ENCODE assay signal across 9 cellular contexts in genomic region chr6:15312500-15312899, GRCh38.
DNase-seq lines count a peak whose midpoint lies in the region; ATAC-seq and TF ChIP-seq lines count a peak whose summit lies in the region.
"Had no signal": no experiment of that assay in that cellular context is flagged by ENCODE, and none has a peak within 500 bp of the region (broad histone marks: within the 10 kb centered on the region; RNA-seq: fewer than 3 reads in every experiment).

No MANE protein-coding gene starts in this region.

- peak; percentile 40 for ATAC-seq in GM21447 (IDR thresholded peaks at IDR 0.05; ENCODE audit: unreplicated experiment)
- no peak for ATAC-seq in WTC11
- no peak for ATAC-seq in GM18519 (IDR thresholded peaks at IDR 0.05; ENCODE audit: low FRiP score, unreplicated experiment)

- POLR2A ChIA-PET in A673 (lab: Charles Lee; ENCODE audit: low non-redundant PET) (no interaction called here), WTC11 (lab: Charles Lee) (no interaction called here)

- peaks cover 57% of the 10 kb centered on the region for H3K4me1 ChIP-seq in A673 (ENCODE audit: insufficient read depth, low read length, poor library complexity, severe bottlenecking)
- peaks cover 4% of the 10 kb centered on the region for H3K4me1 ChIP-seq in endodermal cell (ENCODE audit: control insufficient read depth, insufficient read depth, low read length)
- no peaks in the 10 kb centered on the region for H3K4me1 ChIP-seq in MM.1S (ENCODE audit: low read length)

- intact Hi-C loops in A673 (cut with micrococcal nuclease; ENCODE audit: unreplicated experiment): no loop called here

- BruUV-seq in A673 (replicated peaks; lab: Mats Ljungman, UMichigan): no TSS peak

- H3K27ac ChIP-seq in A673 (ENCODE audit: low read depth, low read length, poor library complexity, severe bottlenecking) (no peak overlapping the region), endodermal cell (ENCODE audit: low read depth, low read length) (no peak overlapping the region), MM.1S (ENCODE audit: low read length) (no peak overlapping the region)
- H3K27ac ChIP-seq: C4-2B had no signal

- no peak overlapping the region for H2AFZ ChIP-seq in MM.1S (ENCODE audit: low read length)

- H3K4me1 Mint-ChIP-seq in WTC11 (peaks cover 97% of the 10 kb centered on the region), endodermal cell (peaks cover 36% of the 10 kb centered on the region)

- H3F3A ChIP-seq in MM.1S (ENCODE audit: insufficient read depth, low read length): no peaks in the 10 kb centered on the region

- no peak overlapping the region for H3K4me2 ChIP-seq in MM.1S (ENCODE audit: low read depth, low read length)

- DNase-seq in A673 (ENCODE audit: low spot score): peak; percentile 51
- no peak for DNase-seq in WTC11 (ENCODE audit: low spot score)
- peak; percentile 54 for DNase-seq in glomerular visceral epithelial cell (ENCODE audit: extremely low spot score)
- DNase-seq in endodermal cell: no peak
- no peak for DNase-seq in iPS-NIHi11 (ENCODE audit: low spot score)
- DNase-seq in MM.1S: no peak

- no peaks in the 10 kb centered on the region for H4K20me1 ChIP-seq in MM.1S (ENCODE audit: insufficient read depth, low read length)

- H3K27ac Mint-ChIP-seq in WTC11: peak overlapping the region; percentile 20
- no peak overlapping the region for H3K27ac Mint-ChIP-seq in endodermal cell

- no peak overlapping the region for H3K4me3 ChIP-seq in A673 (ENCODE audit: low read depth, low read length, poor library complexity, severe bottlenecking)
- H3K4me3 ChIP-seq in endodermal cell (ENCODE audit: low read length): no peak overlapping the region
- no peak overlapping the region for H3K4me3 ChIP-seq in MM.1S (ENCODE audit: low read length)

- H3K9ac ChIP-seq in endodermal cell (ENCODE audit: extremely low read depth, low read length, poor library complexity, severe bottlenecking): no peak overlapping the region
- no peak overlapping the region for H3K9ac ChIP-seq in MM.1S (ENCODE audit: low read length)

- CTCF ChIA-PET in A673 (lab: Charles Lee) (no interaction called here), WTC11 (lab: Charles Lee) (no interaction called here)

- H3K9me2 ChIP-seq in MM.1S (replicated peaks; ENCODE audit: insufficient read depth, low read length): no peaks in the 10 kb centered on the region

- no peaks in the 10 kb centered on the region for H3K27me3 ChIP-seq in A673 (replicated peaks; ENCODE audit: insufficient read depth, low read depth, low read length, poor library complexity)
- H3K27me3 ChIP-seq in endodermal cell (ENCODE audit: control insufficient read depth, insufficient read depth, low read length, poor library complexity, severe bottlenecking): no peaks in the 10 kb centered on the region
- H3K27me3 ChIP-seq in MM.1S (replicated peaks; ENCODE audit: insufficient read depth, low read length): no peaks in the 10 kb centered on the region

- TF ChIP-seq CTCF in A673 (conservative IDR thresholded peaks at IDR 0.05; ENCODE audit: low read depth, low read length) (no peak), WTC11 (IDR thresholded peaks at IDR 0.05) (no peak), endodermal cell (conservative IDR thresholded peaks at IDR 0.05) (no peak), MM.1S (IDR thresholded peaks at IDR 0.05; ENCODE audit: low read length) (no peak)

- H3K36me3 Mint-ChIP-seq in WTC11: no peaks in the 10 kb centered on the region
- H3K36me3 Mint-ChIP-seq in endodermal cell (ENCODE audit: low read depth): peaks cover 4% of the 10 kb centered on the region

- H3K36me3 ChIP-seq in A673 (ENCODE audit: insufficient read depth, low read length, poor library complexity, severe bottlenecking) (no peaks in the 10 kb centered on the region), endodermal cell (ENCODE audit: control insufficient read depth, insufficient read depth, low read length) (no peaks in the 10 kb centered on the region), MM.1S (replicated peaks; ENCODE audit: insufficient read depth, low read length) (no peaks in the 10 kb centered on the region)

- H3K27me3 Mint-ChIP-seq in WTC11 (ENCODE audit: low read depth): no peaks in the 10 kb centered on the region
- H3K27me3 Mint-ChIP-seq in endodermal cell (ENCODE audit: insufficient read depth): peaks cover 29% of the 10 kb centered on the region

- no peak overlapping the region for H3K4me3 Mint-ChIP-seq in WTC11
- no peak overlapping the region for H3K4me3 Mint-ChIP-seq in endodermal cell

- H3K9me3 Mint-ChIP-seq in WTC11: no peaks in the 10 kb centered on the region
- no peaks in the 10 kb centered on the region for H3K9me3 Mint-ChIP-seq in endodermal cell

- 79 to 85% methylated on average over 2 to 3 of the region's 3 CpGs for WGBS in endodermal cell (ENCODE audit: insufficient coverage in 1 of 2, insufficient read length in 1 of 2), 2 experiments

- H3K9me3 ChIP-seq in A673 (ENCODE audit: low read depth, low read length, poor library complexity, severe bottlenecking) (no peaks in the 10 kb centered on the region), endodermal cell (ENCODE audit: control insufficient read depth, low read length) (no peaks in the 10 kb centered on the region), MM.1S (replicated peaks; ENCODE audit: insufficient read depth, low read length) (no peaks in the 10 kb centered on the region)

- H3K79me2 ChIP-seq in MM.1S (ENCODE audit: low read length): peaks cover 97% of the 10 kb centered on the region

TF ChIP-seq in WTC11, 78 proteins besides CTCF, POLR2A, EP300 and RAD21 (continues in another document):
- no peak for TF ChIP-seq ZBTB43 (CRISPR knock-in tag; IDR thresholded peaks at IDR 0.05)
- no peak for TF ChIP-seq TP53 (CRISPR knock-in tag; IDR thresholded peaks at IDR 0.05)
- no peak for TF ChIP-seq JAZF1 (CRISPR knock-in tag; IDR thresholded peaks at IDR 0.05)
- TF ChIP-seq ARID4B (CRISPR knock-in tag; IDR thresholded peaks at IDR 0.05; ENCODE audit: borderline replicate concordance): no peak
- TF ChIP-seq TEAD1 (CRISPR knock-in tag; IDR thresholded peaks at IDR 0.05): no peak
- no peak for TF ChIP-seq ZNF396 (CRISPR knock-in tag; IDR thresholded peaks at IDR 0.05; ENCODE audit: borderline replicate concordance)
- TF ChIP-seq IRF1 (CRISPR knock-in tag; IDR thresholded peaks at IDR 0.05): no peak
- TF ChIP-seq SMAD3 (CRISPR knock-in tag; IDR thresholded peaks at IDR 0.05; ENCODE audit: borderline replicate concordance): no peak
- TF ChIP-seq PREB (CRISPR knock-in tag; IDR thresholded peaks at IDR 0.05; ENCODE audit: borderline replicate concordance): no peak
- no peak for TF ChIP-seq RELA (CRISPR knock-in tag; IDR thresholded peaks at IDR 0.05; ENCODE audit: borderline replicate concordance)

Comparison
In these comparisons a context has a peak if more than half of its experiments do, and no peak if none do; other contexts are left out.
1. DNase-seq: peak in A673 (single experiment) and glomerular visceral epithelial cell (single experiment); none in WTC11 (single experiment), endodermal cell (single experiment), iPS-NIHi11 (single experiment) and MM.1S (single experiment).